22 cellular contexts compared by ENCODE assay signal in genomic region chr17:60751884-60752283, GRCh38.
"Had no signal": no experiment of that assay in that cellular context is flagged by ENCODE, and none has a peak within 500 bp of the region (broad histone marks: within the 10 kb centered on the region; RNA-seq: fewer than 3 reads in every experiment).

No MANE protein-coding gene starts in this region.

- FAIRE-seq: endothelial cell of umbilical vein, islet of Langerhans, keratinocyte had no signal

- H3K36me3 ChIP-seq: colonic mucosa, gastrocnemius medialis, left lung, lower lobe of right lung had no signal

- H3K27ac ChIP-seq: colonic mucosa, esophagus muscularis mucosa, foreskin keratinocyte, gastrocnemius medialis, heart right ventricle, left lung, lower lobe of right lung had no signal

- H3K4me3 ChIP-seq: colonic mucosa, esophagus muscularis mucosa, gastrocnemius medialis, heart right ventricle, left lung, lower lobe of right lung, mucosa of descending colon had no signal

- DNase-seq: colonic mucosa; cortex of kidney; effector CD8-positive, alpha-beta T cell; effector memory CD8-positive, alpha-beta T cell; endodermal cell; foreskin keratinocyte; gastrocnemius medialis; glutamatergic neuron; head of caudate nucleus; heart right ventricle; hippocampal formation; left cardiac atrium; left lung; left ventricle myocardium superior; lower lobe of right lung; mesenchymal stem cell; mucosa of descending colon; naive thymus-derived CD4-positive, alpha-beta T cell had no signal

- H3K9me3 ChIP-seq: colonic mucosa, gastrocnemius medialis had no signal

- H3K4me1 ChIP-seq: colonic mucosa, esophagus muscularis mucosa, foreskin keratinocyte, gastrocnemius medialis, heart right ventricle, left lung, lower lobe of right lung had no signal
